ENCODE assay signal across 16 cellular contexts in the genomic region with DNA sequence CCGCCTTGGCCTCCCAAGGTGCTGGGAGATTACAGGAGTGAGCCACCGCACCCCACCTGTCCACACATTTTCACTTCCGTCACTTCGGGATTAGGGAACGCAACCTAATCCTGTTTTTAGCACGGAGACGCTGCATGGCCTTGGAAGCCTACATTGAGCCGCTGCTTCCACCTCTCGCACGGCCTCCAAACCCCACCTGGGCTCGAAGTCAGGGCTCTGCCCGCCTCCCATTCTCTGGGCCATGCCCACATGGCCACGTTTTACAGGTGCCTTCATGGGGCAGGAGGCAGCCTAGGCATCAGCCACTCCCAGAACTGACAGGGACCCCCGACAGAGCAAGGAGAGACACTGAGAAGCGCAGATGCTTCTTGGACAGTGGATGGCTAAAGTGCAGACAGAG.
A peak's percentile ranks its signal among the peaks of the same experiment; 100 is the strongest.
DNase-seq lines count a peak whose midpoint lies in the region; ATAC-seq and TF ChIP-seq lines count a peak whose summit lies in the region.
"Had no signal": no experiment of that assay in that cellular context is flagged by ENCODE, and none has a peak within 500 bp of the region (broad histone marks: within the 10 kb centered on the region; RNA-seq: fewer than 3 reads in every experiment).

No MANE protein-coding gene starts in this region.

- WGBS in sigmoid colon, 2 donors, result 82 to 90% methylated on average over 15 of the region's 15 CpGs

- H3F3A ChIP-seq in MM.1S (ENCODE audit: insufficient read depth, low read length), result no peaks in the 10 kb centered on the region

- intact Hi-C loops in sigmoid colon (cut with DNase I), result no loop called here

- ATAC-seq in left lobe of liver, result no peak
- ATAC-seq in HG02678 (IDR thresholded peaks at IDR 0.05; ENCODE audit: unreplicated experiment), result no peak
- ATAC-seq: A549; CD8-positive, alpha-beta T cell had no signal

- no peak overlapping the region for H2AFZ ChIP-seq in MM.1S (ENCODE audit: low read length)
- H2AFZ ChIP-seq: GM23248 had no signal

- TF ChIP-seq EP300 in sigmoid colon (IDR thresholded peaks at IDR 0.05), result no peak

- TF ChIP-seq CTCF in WERI-Rb-1 (IDR thresholded peaks at IDR 0.05; ENCODE audit: low read depth, low read length) (no peak), sigmoid colon (IDR thresholded peaks at IDR 0.05) (no peak), MM.1S (IDR thresholded peaks at IDR 0.05; ENCODE audit: low read length) (no peak)

- no peaks in the 10 kb centered on the region for H4K20me1 ChIP-seq in MM.1S (ENCODE audit: insufficient read depth, low read length)

- no peak for TF ChIP-seq POLR2A in sigmoid colon (IDR thresholded peaks at IDR 0.05)

- H3K4me3 ChIP-seq in WERI-Rb-1 (ENCODE audit: low read depth, low read length) (no peak overlapping the region), sigmoid colon (no peak overlapping the region), MM.1S (ENCODE audit: low read length) (no peak overlapping the region)
- H3K4me3 ChIP-seq: A549, GM23248 had no signal

- no peaks in the 10 kb centered on the region for H3K36me3 ChIP-seq in WERI-Rb-1
- no peaks in the 10 kb centered on the region for H3K36me3 ChIP-seq in sigmoid colon
- H3K36me3 ChIP-seq in MM.1S (replicated peaks; ENCODE audit: insufficient read depth, low read length), result no peaks in the 10 kb centered on the region
- H3K36me3 ChIP-seq: BE2C had no signal

- no peaks in the 10 kb centered on the region for H3K79me2 ChIP-seq in MM.1S (ENCODE audit: low read length)

- peak; percentile 2 for DNase-seq in D341Med (ENCODE audit: low spot score)
- DNase-seq in WERI-Rb-1, result peak; percentile 38
- DNase-seq in left lobe of liver (ENCODE audit: low spot score), result peak; percentile 33
- DNase-seq in sigmoid colon, result peak; percentile 30
- no peak for DNase-seq in epidermal melanocyte (ENCODE audit: insufficient read length, low spot score)
- no peak for DNase-seq in MM.1S
- DNase-seq: BE2C, COR-L47, DMS53, GM23248, H7, IMR-90 had no signal

- H3K27ac ChIP-seq in WERI-Rb-1 (no peak overlapping the region), sigmoid colon (no peak overlapping the region), MM.1S (ENCODE audit: low read length) (no peak overlapping the region)
- H3K27ac ChIP-seq: A549, C4-2B, GM23248 had no signal

- no peak overlapping the region for H3K4me2 ChIP-seq in MM.1S (ENCODE audit: low read depth, low read length)
- H3K4me2 ChIP-seq: A549 had no signal

- H3K9ac ChIP-seq in MM.1S (ENCODE audit: low read length), result no peak overlapping the region
- H3K9ac ChIP-seq: GM23248 had no signal

- H3K27me3 ChIP-seq in WERI-Rb-1 (ENCODE audit: insufficient read depth, low read depth, severe bottlenecking), result peaks cover 16% of the 10 kb centered on the region
- H3K27me3 ChIP-seq in sigmoid colon, result no peaks in the 10 kb centered on the region
- H3K27me3 ChIP-seq in MM.1S (replicated peaks; ENCODE audit: insufficient read depth, low read length), result no peaks in the 10 kb centered on the region
- H3K27me3 ChIP-seq: BE2C had no signal

- H3K4me1 ChIP-seq in sigmoid colon (no peaks in the 10 kb centered on the region), MM.1S (ENCODE audit: low read length) (no peaks in the 10 kb centered on the region)
- H3K4me1 ChIP-seq: A549, BE2C had no signal

- H3K9me2 ChIP-seq in MM.1S (replicated peaks; ENCODE audit: insufficient read depth, low read length), result no peaks in the 10 kb centered on the region

- H3K9me3 ChIP-seq in WERI-Rb-1 (ENCODE audit: severe bottlenecking) (peaks cover 2% of the 10 kb centered on the region), sigmoid colon (no peaks in the 10 kb centered on the region), MM.1S (replicated peaks; ENCODE audit: insufficient read depth, low read length) (no peaks in the 10 kb centered on the region)
- H3K9me3 ChIP-seq: A549, BE2C had no signal

Comparison
In these comparisons a context has a peak if more than half of its experiments do, and no peak if none do; other contexts are left out.
1. DNase-seq: peak in D341Med (single experiment), WERI-Rb-1 (single experiment), left lobe of liver (single experiment) and sigmoid colon (single experiment); none in epidermal melanocyte (single experiment) and MM.1S (single experiment).